8 cellular contexts compared by ENCODE assay signal in genomic region chr12:110224379-110225304, GRCh38. TPM values are rescaled to one million over a fixed set of nuclear protein-coding genes. Genes with fewer than 3 reads are reported as not detected.
DNase-seq lines count a peak whose midpoint lies in the region; ATAC-seq and TF ChIP-seq lines count a peak whose summit lies in the region.

No MANE protein-coding gene starts in this region.

- H3K4me1 ChIP-seq in OCI-LY7 (ENCODE audit: insufficient read depth, low read length, poor library complexity, severe bottlenecking) (no peaks in the 10 kb centered on the region), esophagus (ENCODE audit: control insufficient read depth in 2 of 2, insufficient read depth in 2 of 2, low read length in 1 of 2) (no peaks in the 10 kb centered on the region)
- no peaks in the 10 kb centered on the region for H3K4me1 ChIP-seq in CD8-positive, alpha-beta T cell (ENCODE audit: insufficient read depth, low read length)

- intact Hi-C loops in OCI-LY7 (cut with micrococcal nuclease; ENCODE audit: unreplicated experiment): no loop called here
- intact Hi-C loops in CD8-positive, alpha-beta T cell (cut with DNase I, micrococcal nuclease): no loop called here

- H3K27ac Mint-ChIP-seq in neural crest cell (ENCODE audit: unreplicated experiment): no peak overlapping the region
- H3K27ac Mint-ChIP-seq in CD8-positive, alpha-beta T cell: no peak overlapping the region

- H3K9me3 Mint-ChIP-seq in neural crest cell: no peaks in the 10 kb centered on the region
- H3K9me3 Mint-ChIP-seq in CD8-positive, alpha-beta T cell: no peaks in the 10 kb centered on the region

- DNase-seq in GM12864 (ENCODE audit: low read depth) (no peak), OCI-LY7 (ENCODE audit: low spot score) (no peak), neural crest cell (ENCODE audit: low read depth, low spot score) (no peak)
- DNase-seq in CD8-positive, alpha-beta T cell: no peak
- no peak for DNase-seq in effector CD8-positive, alpha-beta T cell (lab: John Stamatoyannopoulos, UW)

- no peak overlapping the region for H3K4me3 ChIP-seq in GM12864 (ENCODE audit: low read depth, low read length)
- H3K4me3 ChIP-seq in OCI-LY7 (ENCODE audit: low read depth, low read length, poor library complexity, severe bottlenecking): no peak overlapping the region
- no peak overlapping the region for H3K4me3 ChIP-seq in esophagus (ENCODE audit: low read depth in 1 of 2, low read length in 2 of 2)
- no peak overlapping the region for H3K4me3 ChIP-seq in CD8-positive, alpha-beta T cell (ENCODE audit: low read depth, low read length)

- H2AFZ ChIP-seq in OCI-LY7 (ENCODE audit: low read length): no peak overlapping the region

- no peaks in the 10 kb centered on the region for H3K9me2 ChIP-seq in OCI-LY7 (ENCODE audit: insufficient read depth, low read length)

- no peaks in the 10 kb centered on the region for H3K9me3 ChIP-seq in OCI-LY7 (ENCODE audit: low read length)
- H3K9me3 ChIP-seq in esophagus (ENCODE audit: control insufficient read depth in 2 of 2, insufficient read depth in 1 of 2, low read depth in 1 of 2, low read length in 1 of 2): no peaks in the 10 kb centered on the region
- H3K9me3 ChIP-seq in CD8-positive, alpha-beta T cell (ENCODE audit: low read length): no peaks in the 10 kb centered on the region

- H4K20me1 ChIP-seq in OCI-LY7 (ENCODE audit: insufficient read depth, low read length): no peaks in the 10 kb centered on the region

- CTCF ChIA-PET in OCI-LY7 (lab: Charles Lee; ENCODE audit: unreplicated experiment): interaction anchor here (1.2 kb wide), 1 partner anchor 10 kb away, joined by 3 read pairs; no protein-coding TSS in a partner anchor
- CTCF ChIA-PET in CD8-positive, alpha-beta T cell (lab: Charles Lee): interaction anchor here (1.0 kb wide), 1 partner anchor 207 kb away, joined by 3 read pairs; no protein-coding TSS in a partner anchor

- H3K36me3 ChIP-seq in OCI-LY7 (ENCODE audit: insufficient read depth, low read length): no peaks in the 10 kb centered on the region
- H3K36me3 ChIP-seq in esophagus (ENCODE audit: control insufficient read depth in 2 of 2, insufficient read depth in 2 of 2, low read length in 1 of 2): no peaks in the 10 kb centered on the region
- no peaks in the 10 kb centered on the region for H3K36me3 ChIP-seq in CD8-positive, alpha-beta T cell (ENCODE audit: insufficient read depth, low read length)

- ATAC-seq in GM21576 (IDR thresholded peaks at IDR 0.05; ENCODE audit: unreplicated experiment) (no peak), GM18502 (IDR thresholded peaks at IDR 0.05; ENCODE audit: poor library complexity, unreplicated experiment) (no peak)
- ATAC-seq in CD8-positive, alpha-beta T cell: no peak

- H3K4me2 ChIP-seq in OCI-LY7 (ENCODE audit: low read length): no peak overlapping the region

- H3K36me3 Mint-ChIP-seq in neural crest cell (ENCODE audit: low read depth): peaks cover 14% of the 10 kb centered on the region
- no peaks in the 10 kb centered on the region for H3K36me3 Mint-ChIP-seq in CD8-positive, alpha-beta T cell

- no peak overlapping the region for H3K4me3 Mint-ChIP-seq in neural crest cell
- H3K4me3 Mint-ChIP-seq in CD8-positive, alpha-beta T cell: no peak overlapping the region

- H3K27ac ChIP-seq in OCI-LY7 (ENCODE audit: low read depth, low read length, poor library complexity, severe bottlenecking): no peak overlapping the region
- peak overlapping the region; percentile 45 to 68 for H3K27ac ChIP-seq in esophagus (ENCODE audit: low read depth in 2 of 2, low read length in 1 of 2)
- no peak overlapping the region for H3K27ac ChIP-seq in CD8-positive, alpha-beta T cell (ENCODE audit: low read depth, low read length)

- H3K27me3 Mint-ChIP-seq in neural crest cell (ENCODE audit: low read depth): no peaks in the 10 kb centered on the region
- peaks cover 2% of the 10 kb centered on the region for H3K27me3 Mint-ChIP-seq in CD8-positive, alpha-beta T cell (ENCODE audit: low read depth)

- POLR2A ChIA-PET in OCI-LY7 (lab: Charles Lee): interaction anchor here (0.9 to 1.6 kb wide), 3 partner anchors 16 to 86 kb away, joined by 3 to 4 read pairs (median 3); no protein-coding TSS in a partner anchor
- POLR2A ChIA-PET in CD8-positive, alpha-beta T cell (lab: Charles Lee): no interaction called here

- WGBS in esophagus, 2 donors: 27 to 39% methylated on average over 10 of the region's 10 CpGs

- no peaks in the 10 kb centered on the region for H3K27me3 ChIP-seq in esophagus (ENCODE audit: control insufficient read depth in 1 of 2, insufficient read depth in 2 of 2, low read length in 2 of 2)
- peaks cover 3% of the 10 kb centered on the region for H3K27me3 ChIP-seq in CD8-positive, alpha-beta T cell (ENCODE audit: insufficient read depth, low read length)

- peaks cover 7% of the 10 kb centered on the region for H3K4me1 Mint-ChIP-seq in neural crest cell
- no peaks in the 10 kb centered on the region for H3K4me1 Mint-ChIP-seq in CD8-positive, alpha-beta T cell (ENCODE audit: low read depth)

- TF ChIP-seq CTCF in GM12864 (IDR thresholded peaks at IDR 0.05; ENCODE audit: low read depth, low read length, missing control alignments) (peak; percentile 12), OCI-LY7 (conservative IDR thresholded peaks at IDR 0.05; ENCODE audit: low read length) (peak; percentile 66), neural crest cell (conservative IDR thresholded peaks at IDR 0.05) (peak; percentile 63)
- no peak for TF ChIP-seq CTCF in CD8-positive, alpha-beta T cell (IDR thresholded peaks at IDR 0.05)

- no TSS peak for BruUV-seq in OCI-LY7 (replicated peaks; lab: Mats Ljungman, UMichigan)

- H3K79me2 ChIP-seq in OCI-LY7 (ENCODE audit: insufficient read depth, low read depth, low read length): no peaks in the 10 kb centered on the region

RNA-seq across cellular contexts. Expression of gene ATP2A2, which starts 56.4 kb away (rescaled TPM):
- total RNA-seq in OCI-LY7 (2014; rRNA removed; shearing (Covaris generic)): 84.1 and 93.5 TPM in 2 replicates
- total RNA-seq in OCI-LY7 (2022) (166 and 178 TPM in 2 replicates), neural crest cell (234 and 242 TPM in 2 replicates)
- polyA plus RNA-seq in esophagus: 100 to 1,000 TPM in 1 of 2 donors, 10 to 100 TPM in 1; 40.7 to 102 TPM
- 100 to 1,000 TPM; 100 to 105 TPM for total RNA-seq in CD8-positive, alpha-beta T cell

Comparison
In these comparisons a context has a peak if more than half of its experiments do, and no peak if none do; other contexts are left out.
1. H3K27ac ChIP-seq: peak in esophagus (2 of 2); none in OCI-LY7 (single experiment) and CD8-positive, alpha-beta T cell (single experiment).